In the genomic region with DNA sequence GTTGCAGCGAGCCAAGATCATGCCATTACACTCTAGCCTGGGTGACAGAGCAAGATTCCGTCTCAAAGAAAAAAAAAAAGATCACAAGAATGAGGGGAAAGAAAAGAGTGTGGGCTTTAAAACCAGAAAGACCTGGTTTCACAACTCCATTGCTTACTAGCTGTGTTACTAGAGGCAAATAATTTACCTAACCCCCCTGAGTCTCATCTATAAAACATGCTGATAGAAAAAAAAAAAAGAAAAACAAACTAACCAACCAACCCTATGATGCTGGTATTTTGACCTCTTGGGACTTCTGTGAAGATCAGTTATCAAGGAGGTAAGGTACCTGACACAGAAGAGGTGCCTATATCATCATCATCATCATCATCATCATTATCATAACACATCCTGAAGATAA, we compare ENCODE assay signal across 10 cellular contexts.
"Had no signal": no experiment of that assay in that cellular context is flagged by ENCODE, and none has a peak within 500 bp of the region (broad histone marks: within the 10 kb centered on the region; RNA-seq: fewer than 3 reads in every experiment).

No MANE protein-coding gene starts in this region.

- H3K27ac ChIP-seq: KMS-11 had no signal

- H3K4me3 ChIP-seq: GM23338 had no signal

- DNase-seq: H9, HCEC 1CT, HFFc6, KBM-7 had no signal

- H3K4me1 Mint-ChIP-seq: GM23338, H9, IgD-negative memory B cell had no signal

- H3K4me3 Mint-ChIP-seq: GM23338, H9, HFFc6, IgD-negative memory B cell had no signal

- H3K27ac Mint-ChIP-seq: GM23338, HFFc6, IgD-negative memory B cell had no signal

- ATAC-seq: GM23338 had no signal

- H3K4me2 ChIP-seq: GM23338, KMS-11 had no signal

- H3K9me3 Mint-ChIP-seq: GM23338, H9, HFFc6 had no signal

- FAIRE-seq: H1, H54, HTR-8/SVneo had no signal
